11 cellular contexts compared by ENCODE assay signal in the genomic region with DNA sequence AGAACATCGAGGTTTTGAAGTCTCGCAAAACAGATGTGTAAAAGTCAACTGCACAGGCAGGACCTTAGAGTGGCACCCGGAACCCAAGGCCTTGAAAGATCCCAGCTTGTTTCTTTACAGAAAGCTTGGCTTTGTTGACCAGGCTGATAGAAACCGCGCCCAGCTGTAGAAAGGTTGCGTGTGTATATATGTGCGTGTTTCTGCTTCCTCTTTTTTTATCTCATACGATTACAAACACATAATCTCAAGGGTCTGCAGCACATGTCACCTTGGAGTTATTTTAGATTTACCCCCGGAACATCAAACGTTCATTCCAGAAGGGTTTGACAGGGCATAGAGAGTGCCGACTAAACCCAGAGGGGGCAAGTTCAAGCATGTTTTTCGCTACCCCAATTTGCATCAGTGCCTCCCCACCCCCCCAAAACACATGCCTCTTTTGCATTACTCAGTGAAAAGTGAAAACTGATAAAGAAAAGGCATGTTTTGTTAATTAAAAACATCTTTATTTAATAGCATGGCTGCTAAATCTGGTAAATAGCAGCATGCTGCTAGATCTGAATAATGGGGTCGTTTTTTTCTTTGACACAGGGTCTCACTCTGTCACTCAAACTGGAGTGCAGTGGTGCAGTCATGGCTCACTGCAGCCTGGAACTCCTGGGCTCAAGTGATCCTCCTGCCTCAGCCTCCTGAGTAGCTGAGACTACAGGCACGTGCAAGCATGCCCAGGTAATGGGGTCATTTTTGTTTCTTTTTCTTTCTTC. TPM values are rescaled to one million over a fixed set of nuclear protein-coding genes. Genes with fewer than 3 reads are reported as not detected.
A peak's percentile ranks its signal among the peaks of the same experiment; 100 is the strongest.
DNase-seq lines count a peak whose midpoint lies in the region; ATAC-seq, FAIRE-seq and TF ChIP-seq lines count a peak whose summit lies in the region.
"Had no signal": no experiment of that assay in that cellular context is flagged by ENCODE, and none has a peak within 500 bp of the region (broad histone marks: within the 10 kb centered on the region; RNA-seq: fewer than 3 reads in every experiment).

No MANE protein-coding gene starts in this region.

- FAIRE-seq in GM18507 (lab: Jason Lieb, UNC), result peak; percentile 88

- POLR2A ChIA-PET in HEK293T (lab: Yijun Ruan, JAX), result no interaction called here

- no peak overlapping the region for H3K4me3 Mint-ChIP-seq in activated T-helper 2 cell treated with anti-CD3 and anti-CD28 coated beads, Interferon-gamma antibody, Interleukin-2, Interleukin-4, amounts not matched to agents 10 μg/mL and 5 μg/mL and 100 μg/mL, durations not matched to agents 14 hours and 24 hours and 36 hours (ENCODE audit: low read depth)
- no peak overlapping the region for H3K4me3 Mint-ChIP-seq in glutamatergic neuron (ENCODE audit: unreplicated experiment)
- H3K4me3 Mint-ChIP-seq: activated T-cell treated with anti-CD3 and anti-CD28 coated beads, Interleukin-2, amount 50 U/mL, for 72 hours had no signal

- intact Hi-C loops in left colon (cut with DNase I, micrococcal nuclease), result no loop called here
- intact Hi-C loops in activated T-helper 2 cell treated with anti-CD3 and anti-CD28 coated beads, Interferon-gamma antibody, Interleukin-2, Interleukin-4, amounts not matched to agents 10 μg/mL and 5 μg/mL and 100 μg/mL, durations not matched to agents 14 hours and 24 hours and 36 hours (cut with micrococcal nuclease), result no loop called here

- peaks cover 25% of the 10 kb centered on the region for H3K4me1 Mint-ChIP-seq in activated T-helper 2 cell treated with anti-CD3 and anti-CD28 coated beads, Interferon-gamma antibody, Interleukin-2, Interleukin-4, amounts not matched to agents 10 μg/mL and 5 μg/mL and 100 μg/mL, durations not matched to agents 14 hours and 24 hours and 36 hours (ENCODE audit: low read depth)
- H3K4me1 Mint-ChIP-seq in glutamatergic neuron (ENCODE audit: low read depth, unreplicated experiment), result no peaks in the 10 kb centered on the region

- H3K9me3 Mint-ChIP-seq in activated T-helper 2 cell treated with anti-CD3 and anti-CD28 coated beads, Interferon-gamma antibody, Interleukin-2, Interleukin-4, amounts not matched to agents 10 μg/mL and 5 μg/mL and 100 μg/mL, durations not matched to agents 14 hours and 24 hours and 36 hours, result no peaks in the 10 kb centered on the region
- H3K9me3 Mint-ChIP-seq in glutamatergic neuron (ENCODE audit: unreplicated experiment), result no peaks in the 10 kb centered on the region
- H3K9me3 Mint-ChIP-seq: activated T-cell treated with anti-CD3 and anti-CD28 coated beads, Interleukin-2, amount 50 U/mL, for 72 hours had no signal

- peak; percentile 87 for ATAC-seq in left colon
- ATAC-seq in GM19328 (IDR thresholded peaks at IDR 0.05; ENCODE audit: unreplicated experiment), result no peak
- ATAC-seq: activated T-cell treated with anti-CD3 and anti-CD28 coated beads, Interleukin-2, amount 50 U/mL, for 72 hours had no signal

- H3K27me3 Mint-ChIP-seq in activated T-helper 2 cell treated with anti-CD3 and anti-CD28 coated beads, Interferon-gamma antibody, Interleukin-2, Interleukin-4, amounts not matched to agents 10 μg/mL and 5 μg/mL and 100 μg/mL, durations not matched to agents 14 hours and 24 hours and 36 hours (ENCODE audit: low read depth), result no peaks in the 10 kb centered on the region
- H3K27me3 Mint-ChIP-seq in glutamatergic neuron (ENCODE audit: unreplicated experiment), result peaks cover 1% of the 10 kb centered on the region

- H3K36me3 Mint-ChIP-seq in activated T-helper 2 cell treated with anti-CD3 and anti-CD28 coated beads, Interferon-gamma antibody, Interleukin-2, Interleukin-4, amounts not matched to agents 10 μg/mL and 5 μg/mL and 100 μg/mL, durations not matched to agents 14 hours and 24 hours and 36 hours (ENCODE audit: low read depth), result no peaks in the 10 kb centered on the region
- H3K36me3 Mint-ChIP-seq in glutamatergic neuron (ENCODE audit: unreplicated experiment), result no peaks in the 10 kb centered on the region

- no peak overlapping the region for H3K4me3 ChIP-seq in NB4 (ENCODE audit: low read depth, low read length)

- no peak for TF ChIP-seq CTCF in NB4 (IDR thresholded peaks at IDR 0.05; ENCODE audit: low read depth, low read length)
- TF ChIP-seq CTCF in glutamatergic neuron (IDR thresholded peaks at IDR 0.05; ENCODE audit: partially characterized antibody, unreplicated experiment), result no peak

- CTCF ChIA-PET in HEK293T (lab: Yijun Ruan, JAX), result no interaction called here

- no peak overlapping the region for H3K27ac Mint-ChIP-seq in activated T-helper 2 cell treated with anti-CD3 and anti-CD28 coated beads, Interferon-gamma antibody, Interleukin-2, Interleukin-4, amounts not matched to agents 10 μg/mL and 5 μg/mL and 100 μg/mL, durations not matched to agents 14 hours and 24 hours and 36 hours
- no peak overlapping the region for H3K27ac Mint-ChIP-seq in glutamatergic neuron (ENCODE audit: unreplicated experiment)
- H3K27ac Mint-ChIP-seq: activated T-cell treated with anti-CD3 and anti-CD28 coated beads, Interleukin-2, amount 50 U/mL, for 72 hours had no signal

- DNase-seq in GM18507 (ENCODE audit: extremely low spot score, insufficient read length, low read depth) (no peak), HEK293T (ENCODE audit: extremely low spot score) (no peak), NB4 (ENCODE audit: low read depth) (peak; percentile 65), left colon (peak; percentile 53 to 59), NK-92 (lab: John Stamatoyannopoulos, UW; ENCODE audit: unreplicated experiment) (no peak), glutamatergic neuron (no peak)
- DNase-seq in activated T-helper 2 cell treated with anti-CD3 and anti-CD28 coated beads, Interferon-gamma antibody, Interleukin-2, Interleukin-4, amounts not matched to agents 10 μg/mL and 5 μg/mL and 100 μg/mL, durations not matched to agents 14 hours and 24 hours and 36 hours (ENCODE audit: low spot score), result no peak
- DNase-seq: activated T-cell treated with anti-CD3 and anti-CD28 coated beads, Interleukin-2, amount 50 U/mL, for 72 hours; islet precursor cell; NCI-H1105 treated with DMSO at 0.1 percent for 48 hours had no signal

- no peak for TF ChIP-seq POLR2A in NB4 (IDR thresholded peaks at IDR 0.05; ENCODE audit: extremely low read depth, insufficient read length)

TF ChIP-seq in HEK293T, 16 proteins besides CTCF, POLR2A, EP300 and RAD21:
- TF ChIP-seq, protein P1, sequence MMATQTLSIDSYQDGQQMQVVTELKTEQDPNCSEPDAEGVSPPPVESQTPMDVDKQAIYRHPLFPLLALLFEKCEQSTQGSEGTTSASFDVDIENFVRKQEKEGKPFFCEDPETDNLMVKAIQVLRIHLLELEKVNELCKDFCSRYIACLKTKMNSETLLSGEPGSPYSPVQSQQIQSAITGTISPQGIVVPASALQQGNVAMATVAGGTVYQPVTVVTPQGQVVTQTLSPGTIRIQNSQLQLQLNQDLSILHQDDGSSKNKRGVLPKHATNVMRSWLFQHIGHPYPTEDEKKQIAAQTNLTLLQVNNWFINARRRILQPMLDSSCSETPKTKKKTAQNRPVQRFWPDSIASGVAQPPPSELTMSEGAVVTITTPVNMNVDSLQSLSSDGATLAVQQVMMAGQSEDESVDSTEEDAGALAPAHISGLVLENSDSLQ (IDR thresholded peaks at IDR 0.05), result peak; percentile 51; the same call in 1 of the 2 replicates
- no peak for TF ChIP-seq LEF1 (IDR thresholded peaks at IDR 0.05; ENCODE audit: borderline replicate concordance)
TF ChIP-seq in HEK293T: peak in this region for 1.

RNA-seq across cellular contexts. Expression of gene NCOA3, which starts 33.2 kb away (rescaled TPM):
- 10 to 100 TPM; 22.9 to 23.6 TPM for total RNA-seq in left colon
- 119 and 126 TPM in 2 replicates for total RNA-seq in activated T-helper 2 cell treated with anti-CD3 and anti-CD28 coated beads, Interferon-gamma antibody, Interleukin-2, Interleukin-4, amounts not matched to agents 10 μg/mL and 5 μg/mL and 100 μg/mL, durations not matched to agents 14 hours and 24 hours and 36 hours
- total RNA-seq in glutamatergic neuron (ENCODE audit: unreplicated experiment), result 24.6 TPM

Comparison
In these comparisons a context has a peak if more than half of its experiments do, and no peak if none do; other contexts are left out.
1. DNase-seq: peak in NB4 (single experiment) and left colon (2 of 2); none in GM18507 (single experiment), HEK293T (single experiment), NK-92 (single experiment), activated T-helper 2 cell treated with anti-CD3 and anti-CD28 coated beads, Interferon-gamma antibody, Interleukin-2, Interleukin-4, amounts not matched to agents 10 μg/mL and 5 μg/mL and 100 μg/mL, durations not matched to agents 14 hours and 24 hours and 36 hours (single experiment) and glutamatergic neuron (single experiment).